Comparison of ENCODE assay signal across 28 cellular contexts in genomic region chr2:207491954-207492353, GRCh38. TPM values are rescaled to one million over a fixed set of nuclear protein-coding genes. Genes with fewer than 3 reads are reported as not detected.
A peak's percentile ranks its signal among the peaks of the same experiment; 100 is the strongest.
DNase-seq lines count a peak whose midpoint lies in the region; ATAC-seq, FAIRE-seq and TF ChIP-seq lines count a peak whose summit lies in the region.
"Had no signal": no experiment of that assay in that cellular context is flagged by ENCODE, and none has a peak within 500 bp of the region (broad histone marks: within the 10 kb centered on the region; RNA-seq: fewer than 3 reads in every experiment).

No MANE protein-coding gene starts in this region.

- H3K27ac ChIP-seq in K562 (ENCODE audit: extremely low read depth, low read depth, low read length) (no peak overlapping the region; the same call in 1 of the 3 replicates), RWPE1 (no peak overlapping the region)
- H3K27ac ChIP-seq: KMS-11, SJSA1 had no signal

- H3K9me3 ChIP-seq in K562 (replicated peaks; ENCODE audit: control insufficient read depth, insufficient read depth, low read depth, low read length): no peaks in the 10 kb centered on the region
- H3K9me3 ChIP-seq: HAP-1, SJSA1 had no signal

- no peak overlapping the region for H3K27ac Mint-ChIP-seq in WTC11
- H3K27ac Mint-ChIP-seq: CD4-positive, CD25-positive, alpha-beta regulatory T cell; HFFc6 had no signal

- no peaks in the 10 kb centered on the region for H3K9me1 ChIP-seq in K562 (ENCODE audit: control insufficient read depth, insufficient read depth, low read length)

- peaks cover 0 to 17% of the 10 kb centered on the region in 2 experiments; a peak in 3 of 5 replicates for H3K4me1 ChIP-seq in K562 (replicated peaks in 1 of 2; ENCODE audit: control insufficient read depth in 2 of 2, insufficient read depth in 2 of 2, low read length in 2 of 2)

- peak; percentile 73 for FAIRE-seq in K562 (lab: Jason Lieb, UNC)
- no peak for FAIRE-seq in frontal cortex (lab: Jason Lieb, UNC)
- FAIRE-seq: GM12892, GM19239, HTR-8/SVneo had no signal

- CTCF ChIA-PET in K562 (lab: Yijun Ruan, JAX; ENCODE audit: low intra/inter-chr PET ratio): no interaction called here
- CTCF ChIA-PET in RWPE1 (lab: Yijun Ruan, JAX): interaction anchor here (0.6 kb wide), 1 partner anchor 322 kb away, joined by 3 read pairs; no protein-coding TSS in a partner anchor
- CTCF ChIA-PET in WTC11 (lab: Charles Lee): no interaction called here

- H3K36me3 ChIP-seq in K562 (ENCODE audit: control insufficient read depth, insufficient read depth, low read length): no peaks in the 10 kb centered on the region
- H3K36me3 ChIP-seq: HAP-1, SJSA1 had no signal

- TF ChIP-seq EP300 in K562 (IDR thresholded peaks at IDR 0.05; ENCODE audit: low read length): peak; percentile 35; the same call in 1 of the 2 replicates

- in situ Hi-C loops in K562 (cut with MboI): no loop called here

- peaks cover 12% of the 10 kb centered on the region for H3K4me1 Mint-ChIP-seq in WTC11

- H3K79me2 ChIP-seq in K562 (ENCODE audit: control insufficient read depth, insufficient read depth, low read length): no peaks in the 10 kb centered on the region

- 0% methylated on average over 5 of the region's 5 CpGs for WGBS in K562 (ENCODE audit: insufficient coverage, low coverage, missing lambda C conversion rate)

- no peaks in the 10 kb centered on the region for H3K27me3 Mint-ChIP-seq in WTC11 (ENCODE audit: low read depth)

- H3K4me2 ChIP-seq in K562 (ENCODE audit: insufficient read depth, low read length): no peak overlapping the region
- H3K4me2 ChIP-seq: KMS-11 had no signal

- no peak for TF ChIP-seq POLR2A in K562 (conservative IDR thresholded peaks at IDR 0.05)

- no peak overlapping the region for H3K9ac ChIP-seq in K562 (ENCODE audit: insufficient read depth in 1 of 2, low read depth in 2 of 2, low read length in 2 of 2)
- H3K9ac ChIP-seq: KMS-11 had no signal

- H3K4me3 Mint-ChIP-seq in WTC11: no peak overlapping the region
- H3K4me3 Mint-ChIP-seq: CD4-positive, CD25-positive, alpha-beta regulatory T cell; HFFc6 had no signal

- H3K27me3 ChIP-seq in K562 (ENCODE audit: control insufficient read depth in 2 of 2, insufficient read depth in 2 of 2, low read length in 2 of 2): no peaks in the 10 kb centered on the region
- H3K27me3 ChIP-seq: SJSA1 had no signal

- POLR2A ChIA-PET in K562 (lab: Yijun Ruan, JAX) (interaction anchor here (0.8 to 1.2 kb wide), 4 partner anchors 11 to 157 kb away, joined by 3 to 4 read pairs (median 4); no protein-coding TSS in a partner anchor), RWPE1 (lab: Yijun Ruan, JAX; ENCODE audit: low non-redundant PET) (no interaction called here), WTC11 (lab: Charles Lee) (no interaction called here)

- peak; percentile 12 for DNase-seq in SKM-1 treated with dmso at 0.1 percent for 144 hours (lab: John Stamatoyannopoulos, UW; ENCODE audit: unreplicated experiment)
- DNase-seq in SKM-1 (lab: John Stamatoyannopoulos, UW; ENCODE audit: unreplicated experiment): no peak
- DNase-seq in MV-4-11 (lab: John Stamatoyannopoulos, UW): peak; percentile 53
- peak in 1 of 4 experiments; percentile 65 for DNase-seq in K562 (ENCODE audit: extremely low read depth in 1 of 4, low spot score in 3 of 4)
- no peak for DNase-seq in RWPE1 (ENCODE audit: low spot score)
- DNase-seq in frontal cortex (ENCODE audit: low spot score in 2 of 2): no peak
- no peak for DNase-seq in WTC11 (ENCODE audit: low spot score)
- DNase-seq: 8988T; ACHN; CD4-positive, CD25-positive, alpha-beta regulatory T cell; DMS153; DND-41; GOT3; HFFc6; NCI-H1694; NCI-H2029 treated with DMSO at 0.1 percent for 48 hours; NCI-H446 treated with DMSO at 0.1 percent for 48 hours; NCI-H82; PC-3; T-helper 1 cell had no signal

- peak overlapping the region; percentile 88; the same call in 1 of the 2 replicates for H2AFZ ChIP-seq in K562 (ENCODE audit: low read depth, low read length)

- H4K20me1 ChIP-seq in K562 (replicated peaks; ENCODE audit: control insufficient read depth, insufficient read depth, low read length): no peaks in the 10 kb centered on the region

- H3K9me3 Mint-ChIP-seq in WTC11: no peaks in the 10 kb centered on the region
- H3K9me3 Mint-ChIP-seq: CD4-positive, CD25-positive, alpha-beta regulatory T cell; HFFc6 had no signal

- intact Hi-C loops in K562 (cut with micrococcal nuclease): loop anchor here (10.0 kb wide), 1 partner anchor 133 kb away; the partner anchor contains the start of gene METTL21A

- H3K4me3 ChIP-seq in K562: no peak overlapping the region
- H3K4me3 ChIP-seq: HAP-1, SJSA1 had no signal

- ATAC-seq in K562 (peak; percentile 90), GM21526 (IDR thresholded peaks at IDR 0.05; ENCODE audit: low FRiP score, unreplicated experiment) (no peak), WTC11 (no peak)
- ATAC-seq: PC-3, Right ventricle myocardium inferior had no signal

- TF ChIP-seq RAD21 in K562 (CRISPR knock-in tag; conservative IDR thresholded peaks at IDR 0.05 in 1 of 2, IDR thresholded peaks at IDR 0.05 in 1 of 2): no peak

- no peak for TF ChIP-seq CTCF in K562 (IDR thresholded peaks at IDR 0.05 in 2 of 3, conservative IDR thresholded peaks at IDR 0.05 in 1 of 3; ENCODE audit: insufficient read depth in 2 of 3, low read depth in 1 of 3, low read length in 3 of 3)
- no peak for TF ChIP-seq CTCF in RWPE1 (conservative IDR thresholded peaks at IDR 0.05; ENCODE audit: low read depth)
- no peak for TF ChIP-seq CTCF in WTC11 (IDR thresholded peaks at IDR 0.05)

- no peaks in the 10 kb centered on the region for H3K36me3 Mint-ChIP-seq in WTC11
- H3K36me3 Mint-ChIP-seq: CD4-positive, CD25-positive, alpha-beta regulatory T cell had no signal

- no TSS peak for BruUV-seq in K562 (replicated peaks; lab: Mats Ljungman, UMichigan)

TF ChIP-seq in K562, 482 proteins besides CTCF, POLR2A, EP300 and RAD21 (continues in another document):
- TF ChIP-seq LCOR (CRISPR knock-in tag; IDR thresholded peaks at IDR 0.05) (no peak), RAD51 (IDR thresholded peaks at IDR 0.05; ENCODE audit: borderline replicate concordance, low read depth) (0 out of 2 replicates have a peak, but pooled peaks have one; percentile 11)

TF ChIP-seq in WTC11, 78 proteins besides CTCF, POLR2A, EP300 and RAD21:
- TF ChIP-seq ZSCAN18 (CRISPR knock-in tag; IDR thresholded peaks at IDR 0.05) (no peak), MYBL2 (CRISPR knock-in tag; IDR thresholded peaks at IDR 0.05) (no peak), RELA (CRISPR knock-in tag; IDR thresholded peaks at IDR 0.05; ENCODE audit: borderline replicate concordance) (no peak), ZNF121 (CRISPR knock-in tag; IDR thresholded peaks at IDR 0.05) (no peak), E2F4 (CRISPR knock-in tag; IDR thresholded peaks at IDR 0.05; ENCODE audit: borderline replicate concordance, low read depth) (no peak)

RNA-seq across cellular contexts. Expression of gene CREB1, which starts 37.8 kb away (rescaled TPM):
- 48.7 and 75.1 TPM in 2 replicates for total RNA-seq in K562 (2011; cell fraction: chromatin; rRNA removed; ENCODE audit: low replicate concordance)
- total RNA-seq in K562 (2011; cell fraction: nucleolus; rRNA removed): 20.5 and 29.2 TPM in 2 replicates
- total RNA-seq in K562 (2011; cell fraction: nucleoplasm; rRNA removed): 33.9 and 56.9 TPM in 2 replicates
- total RNA-seq in K562 (2014; rRNA removed) (10.3 and 17.8 TPM in 2 replicates), K562 (2014; rRNA removed; fragmentation: Illumina TruSeq; extraction: Trizol) (29.4 and 32.3 TPM in 2 replicates), K562 (2015; rRNA removed; fragmentation: Illumina TruSeq; extraction: Trizol) (19.5 and 20.0 TPM in 2 replicates), K562 (2021) (30.8 and 34.6 TPM in 2 replicates), frontal cortex (109 TPM), WTC11 (2021) (80.7 to 97.7 TPM (median 85.0 TPM) in 3 replicates)
- polyA plus RNA-seq in K562 (2011; rRNA removed) (50.5 and 51.3 TPM in 2 replicates), K562 (2014; fragmentation: Illumina TruSeq; extraction: Trizol) (24.7 and 31.8 TPM in 2 replicates), K562 (2014; fragmentation: Nextera tagmentation; extraction: Ambion mirVana) (10 to 100 TPM in 1 of 2 experiments, 1 to 10 TPM in 1; 8.9 to 14.7 TPM), K562 (2014; rRNA removed) (15.5 and 23.9 TPM in 2 replicates)
- polyA plus RNA-seq in K562 (2011; cell fraction: cytosol; rRNA removed): 31.8 and 35.3 TPM in 2 replicates
- polyA plus RNA-seq in K562 (2011; cell fraction: nucleus; rRNA removed): 57.7 and 83.1 TPM in 2 replicates
- 20.1 and 25.2 TPM in 2 replicates for polyA plus RNA-seq in K562 (2012)
- 69.4 and 73.2 TPM in 2 replicates for polyA minus RNA-seq in K562 (2011; rRNA and poly(A)+ RNA removed)
- polyA minus RNA-seq in K562 (2011; cell fraction: cytosol; rRNA and poly(A)+ RNA removed): 17.4 and 30.7 TPM in 2 replicates
- 23.8 and 52.6 TPM in 2 replicates for polyA minus RNA-seq in K562 (2011; cell fraction: nucleus; rRNA and poly(A)+ RNA removed)

Comparison
In these comparisons a context has a peak if more than half of its experiments do, and no peak if none do; other contexts are left out.
1. DNase-seq: peak in SKM-1 treated with dmso at 0.1 percent for 144 hours (single experiment) and MV-4-11 (single experiment); none in SKM-1 (single experiment), RWPE1 (single experiment), frontal cortex (0 of 2) and WTC11 (single experiment).